Comparison of ENCODE assay signal across 19 cellular contexts in the genomic region with DNA sequence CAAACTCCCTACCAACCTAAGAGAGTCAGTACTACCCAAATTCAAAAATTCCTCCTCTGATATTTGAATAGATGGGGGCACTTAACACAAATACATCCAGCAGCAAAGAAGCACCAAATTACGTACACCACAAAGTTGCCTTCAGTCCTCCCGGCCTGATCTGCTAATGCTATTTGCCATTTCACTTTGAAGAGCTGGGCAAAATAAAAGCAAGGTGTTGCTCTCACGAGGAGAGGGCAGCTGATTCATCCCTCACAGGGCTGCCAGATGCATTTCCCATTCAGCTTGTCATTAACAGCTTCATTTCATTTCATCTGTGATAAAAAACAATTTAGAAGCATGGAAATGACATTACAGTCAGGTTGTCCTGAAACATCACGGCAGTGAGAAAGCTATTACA.
A peak's percentile ranks its signal among the peaks of the same experiment; 100 is the strongest.
DNase-seq lines count a peak whose midpoint lies in the region; FAIRE-seq and TF ChIP-seq lines count a peak whose summit lies in the region.
"Had no signal": no experiment of that assay in that cellular context is flagged by ENCODE, and none has a peak within 500 bp of the region (broad histone marks: within the 10 kb centered on the region; RNA-seq: fewer than 3 reads in every experiment).

No MANE protein-coding gene starts in this region.

- H3K36me3 ChIP-seq in astrocyte (ENCODE audit: insufficient read depth, low read length) = no peaks in the 10 kb centered on the region
- no peaks in the 10 kb centered on the region for H3K36me3 ChIP-seq in esophagus muscularis mucosa
- H3K36me3 ChIP-seq: Peyer's patch had no signal

- H3K27ac ChIP-seq in astrocyte (ENCODE audit: low read depth, low read length) = peak overlapping the region; percentile 68
- peak overlapping the region in 1 of 4 donors; percentile 48 for H3K27ac ChIP-seq in esophagus muscularis mucosa (replicated peaks in 1 of 4)
- H3K27ac ChIP-seq: Peyer's patch, psoas muscle had no signal

- H3K27ac Mint-ChIP-seq in astrocyte (ENCODE audit: unreplicated experiment) = no peak overlapping the region
- H3K27ac Mint-ChIP-seq in mesothelial cell of epicardium = peak overlapping the region; percentile 32
- H3K27ac Mint-ChIP-seq: activated B cell treated with CpG ODN at 0.5 μM for 24 hours; B cell; stimulated activated naive CD8-positive, alpha-beta T cell treated with anti-CD3 and anti-CD28 coated beads, Interleukin-15, amount 100 ng/mL, for 72 hours had no signal

- intact Hi-C loops in esophagus muscularis mucosa (cut with DNase I) = no loop called here

- H3K4me3 Mint-ChIP-seq in astrocyte (ENCODE audit: unreplicated experiment) (no peak overlapping the region), mesothelial cell of epicardium (no peak overlapping the region)
- H3K4me3 Mint-ChIP-seq: activated B cell treated with CpG ODN at 0.5 μM for 24 hours; B cell; stimulated activated naive CD8-positive, alpha-beta T cell treated with anti-CD3 and anti-CD28 coated beads, Interleukin-15, amount 100 ng/mL, for 72 hours had no signal

- H3K9me3 Mint-ChIP-seq in astrocyte (ENCODE audit: unreplicated experiment) = peaks cover 3% of the 10 kb centered on the region
- peaks cover 4% of the 10 kb centered on the region for H3K9me3 Mint-ChIP-seq in mesothelial cell of epicardium
- H3K9me3 Mint-ChIP-seq: activated B cell treated with CpG ODN at 0.5 μM for 24 hours had no signal

- DNase-seq in AG08396 (ENCODE audit: low spot score) = peak; percentile 23
- peak; percentile 57 for DNase-seq in HT1080 (ENCODE audit: low read depth)
- DNase-seq in astrocyte (ENCODE audit: low read depth) = peak; percentile 46
- DNase-seq in mesothelial cell of epicardium (ENCODE audit: low spot score in 2 of 2, unreplicated experiment in 2 of 2) = no peak
- no peak for DNase-seq in esophagus muscularis mucosa (ENCODE audit: extremely low spot score)
- DNase-seq in NCI-H1048 (lab: John Stamatoyannopoulos, UW) = no peak
- DNase-seq in iPS-NIHi7 (ENCODE audit: extremely low spot score) = no peak
- DNase-seq in DMS79 treated with DMSO at 0.1 percent for 48 hours (lab: John Stamatoyannopoulos, UW) = no peak
- DNase-seq: activated B cell treated with CpG ODN at 0.5 μM for 24 hours; activated gamma-delta T cell; aorta; cortex of kidney; NCI-H1930; NCI-H524; Peyer's patch; psoas muscle; stimulated activated naive CD8-positive, alpha-beta T cell treated with anti-CD3 and anti-CD28 coated beads, Interleukin-15, amount 100 ng/mL, for 72 hours; T-helper 1 cell had no signal

- peak overlapping the region; percentile 78 for H3K4me2 ChIP-seq in astrocyte (ENCODE audit: low read length)

- peaks cover 46% of the 10 kb centered on the region for H3K4me1 Mint-ChIP-seq in astrocyte (ENCODE audit: low read depth, unreplicated experiment)
- peaks cover 16% of the 10 kb centered on the region for H3K4me1 Mint-ChIP-seq in mesothelial cell of epicardium
- H3K4me1 Mint-ChIP-seq: activated B cell treated with CpG ODN at 0.5 μM for 24 hours; B cell; stimulated activated naive CD8-positive, alpha-beta T cell treated with anti-CD3 and anti-CD28 coated beads, Interleukin-15, amount 100 ng/mL, for 72 hours had no signal

- TF ChIP-seq CTCF in astrocyte (IDR thresholded peaks at IDR 0.05; ENCODE audit: insufficient read depth, low read depth, low read length) (no peak), mesothelial cell of epicardium (IDR thresholded peaks at IDR 0.05; ENCODE audit: unreplicated experiment) (no peak), esophagus muscularis mucosa (IDR thresholded peaks at IDR 0.05) (no peak)

- no peak for TF ChIP-seq POLR2A in esophagus muscularis mucosa (IDR thresholded peaks at IDR 0.05; ENCODE audit: low read depth)

- no peaks in the 10 kb centered on the region for H3K9me3 ChIP-seq in astrocyte (ENCODE audit: insufficient read depth, low read depth, low read length)
- no peaks in the 10 kb centered on the region for H3K9me3 ChIP-seq in esophagus muscularis mucosa
- H3K9me3 ChIP-seq: Peyer's patch, psoas muscle had no signal

- no peaks in the 10 kb centered on the region for H4K20me1 ChIP-seq in astrocyte (ENCODE audit: insufficient read depth, low read length)

- WGBS in esophagus muscularis mucosa = 54% methylated on average over 4 of the region's 4 CpGs

- H3K4me1 ChIP-seq in astrocyte (ENCODE audit: insufficient read depth, low read length) (peaks cover 25% of the 10 kb centered on the region), esophagus muscularis mucosa (peaks cover 0 to 34% (median 26%) of the 10 kb centered on the region in 4 donors)
- H3K4me1 ChIP-seq: Peyer's patch, psoas muscle had no signal

- no peak overlapping the region for H3K4me3 ChIP-seq in astrocyte (ENCODE audit: insufficient read depth, low read depth, low read length)
- no peak overlapping the region for H3K4me3 ChIP-seq in esophagus muscularis mucosa
- H3K4me3 ChIP-seq: Peyer's patch, psoas muscle had no signal

- H3K79me2 ChIP-seq in astrocyte (ENCODE audit: insufficient read depth, low read length) = no peaks in the 10 kb centered on the region

- no peak overlapping the region for H2AFZ ChIP-seq in astrocyte (ENCODE audit: low read depth, low read length)

- peak; percentile 74 for FAIRE-seq in astrocyte (lab: Jason Lieb, UNC)

- H3K27me3 ChIP-seq in astrocyte (ENCODE audit: insufficient read depth, low read length) (no peaks in the 10 kb centered on the region), esophagus muscularis mucosa (no peaks in the 10 kb centered on the region)
- H3K27me3 ChIP-seq: Peyer's patch had no signal

- H3K36me3 Mint-ChIP-seq in astrocyte (ENCODE audit: low read depth, unreplicated experiment) (no peaks in the 10 kb centered on the region), mesothelial cell of epicardium (no peaks in the 10 kb centered on the region)

- no peaks in the 10 kb centered on the region for H3K27me3 Mint-ChIP-seq in astrocyte (ENCODE audit: low read depth, unreplicated experiment)
- no peaks in the 10 kb centered on the region for H3K27me3 Mint-ChIP-seq in mesothelial cell of epicardium (ENCODE audit: low read depth)
- H3K27me3 Mint-ChIP-seq: activated B cell treated with CpG ODN at 0.5 μM for 24 hours; B cell; stimulated activated naive CD8-positive, alpha-beta T cell treated with anti-CD3 and anti-CD28 coated beads, Interleukin-15, amount 100 ng/mL, for 72 hours had no signal

- H3K9ac ChIP-seq in astrocyte (ENCODE audit: low read length) = peak overlapping the region; percentile 29

- no peak for TF ChIP-seq EP300 in esophagus muscularis mucosa (IDR thresholded peaks at IDR 0.05)

Comparison
In these comparisons a context has a peak if more than half of its experiments do, and no peak if none do; other contexts are left out.
1. DNase-seq: peak in AG08396 (single experiment), HT1080 (single experiment) and astrocyte (single experiment); none in mesothelial cell of epicardium (0 of 2), esophagus muscularis mucosa (single experiment), NCI-H1048 (single experiment), iPS-NIHi7 (single experiment) and DMS79 treated with DMSO at 0.1 percent for 48 hours (single experiment).